9 cellular contexts compared by ENCODE assay signal in the genomic region with DNA sequence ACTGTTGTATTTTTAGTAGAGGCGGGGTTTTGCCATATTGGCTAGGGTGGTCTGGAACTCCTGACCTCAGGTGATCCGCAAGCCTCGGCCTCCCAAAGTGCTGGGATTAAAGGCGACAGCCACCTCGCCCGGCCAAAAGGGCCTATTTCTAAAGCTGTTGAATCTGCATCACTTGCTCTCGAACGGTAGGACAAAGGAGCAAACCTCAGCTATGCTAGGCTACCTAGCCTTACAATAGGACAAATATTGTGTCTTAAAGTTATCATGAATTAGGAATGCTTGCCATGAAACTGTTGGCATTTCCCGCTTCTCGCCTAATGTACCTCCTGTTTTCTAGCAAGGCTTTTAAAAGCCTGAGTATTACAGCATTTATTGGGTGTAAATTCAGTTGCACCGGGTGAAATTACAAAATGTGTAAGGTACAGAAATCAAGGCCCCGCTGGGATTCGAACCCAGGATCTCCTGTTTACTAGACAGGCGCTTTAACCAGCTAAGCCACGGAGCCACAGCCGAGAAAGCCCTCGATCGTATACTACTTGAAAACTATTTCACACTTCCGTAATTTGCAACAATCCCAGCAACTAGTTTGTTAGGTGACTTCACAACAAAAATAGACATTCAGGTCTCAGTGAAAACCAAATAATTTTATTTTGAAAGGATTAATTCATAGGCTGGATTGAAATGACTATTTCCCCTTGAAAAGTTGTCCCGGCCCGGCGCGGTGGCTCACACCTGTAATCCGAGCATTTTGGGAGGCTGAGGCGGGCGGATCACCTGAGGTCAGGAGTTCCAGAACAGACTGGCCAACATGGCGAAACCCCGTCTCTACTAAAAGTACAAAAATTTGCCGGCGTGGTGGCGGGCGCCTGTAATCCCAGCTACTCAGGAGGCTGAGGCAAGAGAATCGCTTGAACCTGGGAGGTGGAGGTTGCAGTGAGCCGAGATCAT.
DNase-seq lines count a peak whose midpoint lies in the region; ATAC-seq and TF ChIP-seq lines count a peak whose summit lies in the region.
"Had no signal": no experiment of that assay in that cellular context is flagged by ENCODE, and none has a peak within 500 bp of the region (broad histone marks: within the 10 kb centered on the region; RNA-seq: fewer than 3 reads in every experiment).

No MANE protein-coding gene starts in this region.

- peak; percentile 24 for ATAC-seq in activated CD8-positive, alpha-beta memory T cell treated with anti-CD3 and anti-CD28 coated beads, Interleukin-2, amount 10 ng/mL, durations not matched to agents 7 days and 5 days
- no peak for ATAC-seq in HG02610 (IDR thresholded peaks at IDR 0.05; ENCODE audit: unreplicated experiment)
- ATAC-seq in HG03108 (IDR thresholded peaks at IDR 0.05; ENCODE audit: unreplicated experiment): no peak

- H3K36me3 Mint-ChIP-seq in activated CD8-positive, alpha-beta memory T cell treated with anti-CD3 and anti-CD28 coated beads, Interleukin-2, amount 10 ng/mL, durations not matched to agents 7 days and 5 days: peaks cover 12% of the 10 kb centered on the region

- H3K9me3 Mint-ChIP-seq in activated CD8-positive, alpha-beta memory T cell treated with anti-CD3 and anti-CD28 coated beads, Interleukin-2, amount 10 ng/mL, durations not matched to agents 7 days and 5 days (ENCODE audit: low read depth): peaks cover 2% of the 10 kb centered on the region

- H3K4me3 ChIP-seq in foreskin fibroblast (ENCODE audit: low read depth in 1 of 2, low read length in 2 of 2): no peak overlapping the region
- H3K4me3 ChIP-seq: lung had no signal

- peaks cover 32% of the 10 kb centered on the region for H3K4me1 Mint-ChIP-seq in activated CD8-positive, alpha-beta memory T cell treated with anti-CD3 and anti-CD28 coated beads, Interleukin-2, amount 10 ng/mL, durations not matched to agents 7 days and 5 days

- peak; percentile 20 for DNase-seq in Ammon's horn (ENCODE audit: low spot score)
- peak; percentile 81 for DNase-seq in HCEC 1CT
- DNase-seq in NOMO-1 treated with DMSO at 0.1 percent for 48 hours (lab: John Stamatoyannopoulos, UW; ENCODE audit: unreplicated experiment): peak; percentile 61
- DNase-seq in activated CD8-positive, alpha-beta memory T cell treated with anti-CD3 and anti-CD28 coated beads, Interleukin-2, amount 10 ng/mL, durations not matched to agents 7 days and 5 days: peak; percentile 82
- peak; percentile 65 to 81 for DNase-seq in foreskin fibroblast
- peak; percentile 42 for DNase-seq in stimulated activated CD8-positive, alpha-beta memory T cell treated with anti-CD3 and anti-CD28 coated beads, Interleukin-7, amount 100 ng/mL, for 24 hours (ENCODE audit: low read depth)

- CTCF ChIA-PET in activated CD8-positive, alpha-beta memory T cell treated with anti-CD3 and anti-CD28 coated beads, Interleukin-2, amount 10 ng/mL, durations not matched to agents 7 days and 5 days (lab: Charles Lee): interaction anchor here (0.7 to 1.1 kb wide), 3 partner anchors 9 to 496 kb away, joined by 3 to 5 read pairs (median 3); no protein-coding TSS in a partner anchor

- peak overlapping the region; percentile 62 for H3K27ac Mint-ChIP-seq in activated CD8-positive, alpha-beta memory T cell treated with anti-CD3 and anti-CD28 coated beads, Interleukin-2, amount 10 ng/mL, durations not matched to agents 7 days and 5 days

- peaks cover 42% of the 10 kb centered on the region for H3K27me3 Mint-ChIP-seq in activated CD8-positive, alpha-beta memory T cell treated with anti-CD3 and anti-CD28 coated beads, Interleukin-2, amount 10 ng/mL, durations not matched to agents 7 days and 5 days

- TF ChIP-seq CTCF in foreskin fibroblast (IDR thresholded peaks at IDR 0.05; ENCODE audit: low read depth, low read length): no peak

- no peak overlapping the region for H3K4me3 Mint-ChIP-seq in activated CD8-positive, alpha-beta memory T cell treated with anti-CD3 and anti-CD28 coated beads, Interleukin-2, amount 10 ng/mL, durations not matched to agents 7 days and 5 days

Comparison
In these comparisons a context has a peak if more than half of its experiments do, and no peak if none do; other contexts are left out.
1. DNase-seq: peak in every context shown above with its lines; median percentile 82 in activated CD8-positive, alpha-beta memory T cell treated with anti-CD3 and anti-CD28 coated beads, Interleukin-2, amount 10 ng/mL, durations not matched to agents 7 days and 5 days; 81 in HCEC 1CT; 73 in foreskin fibroblast; 61 in NOMO-1 treated with DMSO at 0.1 percent for 48 hours; 42 in stimulated activated CD8-positive, alpha-beta memory T cell treated with anti-CD3 and anti-CD28 coated beads, Interleukin-7, amount 100 ng/mL, for 24 hours; 20 in Ammon's horn.